8 cellular contexts compared by ENCODE assay signal in genomic region chr7:99551767-99552463, GRCh38. TPM values are rescaled to one million over a fixed set of nuclear protein-coding genes. Genes with fewer than 3 reads are reported as not detected.
A peak's percentile ranks its signal among the peaks of the same experiment; 100 is the strongest.
DNase-seq lines count a peak whose midpoint lies in the region; ATAC-seq, FAIRE-seq and TF ChIP-seq lines count a peak whose summit lies in the region.

Gene FAM200A, minus strand, starts transcription at chr7:99552114. Its CDS starts 3,707 bp downstream, at chr7:99548407.

- H3K9ac ChIP-seq in kidney (ENCODE audit: low read length in 2 of 2) = peak within 1 kb of the TSS; percentile 91 to 98

- POLR2A ChIA-PET in AG04449 (lab: Yijun Ruan, JAX) = interaction anchor here (0.8 to 0.9 kb wide), 2 partner anchors 12 to 47 kb away, joined by 3 to 6 read pairs; partner anchors contain the start of gene ZKSCAN5

- CTCF ChIA-PET in AG04449 (lab: Yijun Ruan, JAX) = interaction anchor here (1.8 kb wide), 1 partner anchor 27 kb away, joined by 5 read pairs; no protein-coding TSS in a partner anchor

- peak within 1 kb of the TSS; percentile 99 for H3K4me3 ChIP-seq in AG04449 (ENCODE audit: low read depth, low read length)
- peak within 1 kb of the TSS; percentile 74 to 95 for H3K4me3 ChIP-seq in kidney (ENCODE audit: low read length in 2 of 2)

- peaks cover 0 to 9% of the 10 kb centered on the region in 2 donors for H3K4me1 ChIP-seq in kidney (ENCODE audit: control insufficient read depth in 1 of 2, insufficient read depth in 1 of 2, low read depth in 1 of 2, low read length in 2 of 2)

- peak within 1 kb of the TSS; percentile 57 to 71 for H3K27ac ChIP-seq in kidney (ENCODE audit: low read depth in 2 of 2, low read length in 2 of 2)

- intact Hi-C loops in kidney (cut with DNase I) = no loop called here

- DNase-seq in AG04449 (ENCODE audit: low read depth, low spot score) (peak; percentile 33), NCI-H226 (peak; percentile 92), cerebellum (ENCODE audit: low spot score) (peak; percentile 97), kidney (peak; percentile 96)
- DNase-seq in activated CD4-positive, CD25-positive, alpha-beta regulatory T cell treated with anti-CD3 and anti-CD28 coated beads, Interleukin-2, amount 50 U/mL, for 72 hours = peak; percentile 74
- peak; percentile 62 to 72 for DNase-seq in stimulated activated CD4-positive, alpha-beta T cell treated with anti-CD3 and anti-CD28 coated beads, Interleukin-15, amount 100 ng/mL, for 1 hour (ENCODE audit: low read depth in 1 of 2, low spot score in 1 of 2)

- peaks cover 7 to 12% of the 10 kb centered on the region in 2 donors for H3K36me3 ChIP-seq in kidney (ENCODE audit: control insufficient read depth in 1 of 2, insufficient read depth in 2 of 2, low read length in 2 of 2)

- no peak for TF ChIP-seq CTCF in AG04449 (IDR thresholded peaks at IDR 0.05; ENCODE audit: insufficient read depth, low read length, missing control alignments)
- no peak for TF ChIP-seq CTCF in kidney (IDR thresholded peaks at IDR 0.05; ENCODE audit: borderline replicate concordance, extremely low read depth, insufficient read depth)

- no peak for FAIRE-seq in kidney (lab: Jason Lieb, UNC)

- ATAC-seq in GM18870 (IDR thresholded peaks at IDR 0.05; ENCODE audit: unreplicated experiment) = peak; percentile 87
- ATAC-seq in HG03159 (IDR thresholded peaks at IDR 0.05; ENCODE audit: unreplicated experiment) = peak; percentile 83

- no peaks in the 10 kb centered on the region for H3K9me3 ChIP-seq in kidney (ENCODE audit: control insufficient read depth in 1 of 2, low read length in 2 of 2)

RNA-seq across cellular contexts. Expression of gene FAM200A, which starts in this region (rescaled TPM):
- total RNA-seq in cerebellum (14.3 TPM), kidney (6.8 TPM)
- polyA plus RNA-seq in kidney (ENCODE audit: insufficient read depth, low read depth, low replicate concordance) = 6.9 TPM

Comparison
In these comparisons a context has a peak if more than half of its experiments do, and no peak if none do; other contexts are left out.
1. Peak in every context shown above with its lines: DNase-seq, ATAC-seq, H3K4me3 ChIP-seq and H3K27ac ChIP-seq.
2. DNase-seq: peak in every context shown above with its lines; median percentile 97 in cerebellum; 96 in kidney; 92 in NCI-H226; 74 in activated CD4-positive, CD25-positive, alpha-beta regulatory T cell treated with anti-CD3 and anti-CD28 coated beads, Interleukin-2, amount 50 U/mL, for 72 hours; 67 in stimulated activated CD4-positive, alpha-beta T cell treated with anti-CD3 and anti-CD28 coated beads, Interleukin-15, amount 100 ng/mL, for 1 hour; 33 in AG04449.